Comparison of ENCODE assay signal across 18 cellular contexts in the genomic region with DNA sequence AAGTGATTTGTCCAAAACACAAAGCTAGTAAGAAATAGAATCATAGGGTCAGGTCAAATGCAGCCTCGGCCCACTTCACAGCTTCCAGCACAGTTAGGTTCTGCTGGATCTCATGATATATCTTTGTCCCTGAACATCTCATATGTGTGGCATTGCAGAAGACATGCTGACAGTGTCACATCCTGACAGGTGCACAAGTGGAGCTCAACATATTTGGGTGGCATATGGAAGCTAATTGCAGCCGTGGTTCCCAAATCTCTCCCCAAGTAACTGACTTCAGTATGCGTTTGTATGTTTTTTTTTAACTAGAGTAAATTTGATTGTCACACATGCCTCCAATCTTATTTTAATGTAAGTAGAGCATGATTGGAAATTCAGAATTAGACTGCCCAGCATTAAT.
"Had no signal": no experiment of that assay in that cellular context is flagged by ENCODE, and none has a peak within 500 bp of the region (broad histone marks: within the 10 kb centered on the region; RNA-seq: fewer than 3 reads in every experiment).

No MANE protein-coding gene starts in this region.

- H3K27ac ChIP-seq: left lung, neutrophil, parathyroid adenoma, stomach, thyroid gland had no signal

- ATAC-seq: effector memory CD8-positive, alpha-beta T cell; left cardiac atrium; left lung; mucosa of descending colon; natural killer cell treated with Interleukin-12 subunit alpha and Interleukin-12 subunit beta and Interleukin-15 and Interleukin-18, amount 100 ng/mL, for 72 hours; sciatic nerve; stimulated activated effector memory CD8-positive, alpha-beta T cell treated with anti-CD3 and anti-CD28 coated beads, Interleukin-12 subunit alpha, Interleukin-12 subunit beta, amount 100 ng/mL, for 72 hours had no signal

- H3K36me3 ChIP-seq: left lung, neutrophil, stomach, thyroid gland had no signal

- H3K4me3 ChIP-seq: left lung, mucosa of descending colon, stomach, thyroid gland had no signal

- H3K9me3 ChIP-seq: left lung, mucosa of descending colon, neutrophil, stomach, thyroid gland had no signal

- H3K9ac ChIP-seq: parathyroid adenoma had no signal

- H3K4me1 ChIP-seq: parathyroid adenoma had no signal

- H3K27me3 ChIP-seq: left lung, stomach, thyroid gland had no signal

- DNase-seq: cortex of kidney; effector memory CD8-positive, alpha-beta T cell; head of caudate nucleus; left cardiac atrium; left lung; mesenchymal stem cell; mucosa of descending colon; naive B cell; stimulated activated CD4-positive, alpha-beta T cell treated with anti-CD3 and anti-CD28 coated beads, Interleukin-2, amount 100 ng/mL, for 24 hours; stimulated activated CD4-positive, alpha-beta T cell treated with anti-CD3 and anti-CD28 coated beads, Interleukin-4, amount 100 ng/mL, for 24 hours; stimulated activated naive CD4-positive, alpha-beta T cell treated with Interleukin-2 at 50 U/mL for 16 hours; stomach; thyroid gland had no signal

- H2AFZ ChIP-seq: parathyroid adenoma had no signal

- H3K79me2 ChIP-seq: parathyroid adenoma had no signal
